In genomic region chr11:18121331-18121828, GRCh38 we compare ENCODE assay signal across 1 cellular context.
TF ChIP-seq lines count a peak whose summit lies in the region.

No MANE protein-coding gene starts in this region.

TF ChIP-seq in HepG2, 621 proteins besides CTCF, POLR2A, EP300 and RAD21 (continued from another document):
- TF ChIP-seq, protein P1, sequence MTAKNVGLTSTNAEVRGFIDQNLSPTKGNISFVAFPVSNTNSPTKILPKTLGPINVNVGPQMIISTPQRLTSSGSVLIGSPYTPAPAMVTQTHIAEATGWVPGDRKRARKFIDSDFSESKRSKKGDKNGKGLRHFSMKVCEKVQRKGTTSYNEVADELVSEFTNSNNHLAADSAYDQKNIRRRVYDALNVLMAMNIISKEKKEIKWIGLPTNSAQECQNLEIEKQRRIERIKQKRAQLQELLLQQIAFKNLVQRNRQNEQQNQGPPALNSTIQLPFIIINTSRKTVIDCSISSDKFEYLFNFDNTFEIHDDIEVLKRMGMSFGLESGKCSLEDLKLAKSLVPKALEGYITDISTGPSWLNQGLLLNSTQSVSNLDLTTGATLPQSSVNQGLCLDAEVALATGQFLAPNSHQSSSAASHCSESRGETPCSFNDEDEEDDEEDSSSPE (CRISPR knock-in tag; IDR thresholded peaks at IDR 0.05): peak; percentile 86
- TF ChIP-seq ZNF652 (CRISPR knock-in tag; IDR thresholded peaks at IDR 0.05; ENCODE audit: borderline replicate concordance, low read depth): peak; percentile 81
- TF ChIP-seq NFIC (IDR thresholded peaks at IDR 0.05; ENCODE audit: low read length): peak; percentile 17; the same call in 1 of the 2 replicates
- TF ChIP-seq, protein P2, sequence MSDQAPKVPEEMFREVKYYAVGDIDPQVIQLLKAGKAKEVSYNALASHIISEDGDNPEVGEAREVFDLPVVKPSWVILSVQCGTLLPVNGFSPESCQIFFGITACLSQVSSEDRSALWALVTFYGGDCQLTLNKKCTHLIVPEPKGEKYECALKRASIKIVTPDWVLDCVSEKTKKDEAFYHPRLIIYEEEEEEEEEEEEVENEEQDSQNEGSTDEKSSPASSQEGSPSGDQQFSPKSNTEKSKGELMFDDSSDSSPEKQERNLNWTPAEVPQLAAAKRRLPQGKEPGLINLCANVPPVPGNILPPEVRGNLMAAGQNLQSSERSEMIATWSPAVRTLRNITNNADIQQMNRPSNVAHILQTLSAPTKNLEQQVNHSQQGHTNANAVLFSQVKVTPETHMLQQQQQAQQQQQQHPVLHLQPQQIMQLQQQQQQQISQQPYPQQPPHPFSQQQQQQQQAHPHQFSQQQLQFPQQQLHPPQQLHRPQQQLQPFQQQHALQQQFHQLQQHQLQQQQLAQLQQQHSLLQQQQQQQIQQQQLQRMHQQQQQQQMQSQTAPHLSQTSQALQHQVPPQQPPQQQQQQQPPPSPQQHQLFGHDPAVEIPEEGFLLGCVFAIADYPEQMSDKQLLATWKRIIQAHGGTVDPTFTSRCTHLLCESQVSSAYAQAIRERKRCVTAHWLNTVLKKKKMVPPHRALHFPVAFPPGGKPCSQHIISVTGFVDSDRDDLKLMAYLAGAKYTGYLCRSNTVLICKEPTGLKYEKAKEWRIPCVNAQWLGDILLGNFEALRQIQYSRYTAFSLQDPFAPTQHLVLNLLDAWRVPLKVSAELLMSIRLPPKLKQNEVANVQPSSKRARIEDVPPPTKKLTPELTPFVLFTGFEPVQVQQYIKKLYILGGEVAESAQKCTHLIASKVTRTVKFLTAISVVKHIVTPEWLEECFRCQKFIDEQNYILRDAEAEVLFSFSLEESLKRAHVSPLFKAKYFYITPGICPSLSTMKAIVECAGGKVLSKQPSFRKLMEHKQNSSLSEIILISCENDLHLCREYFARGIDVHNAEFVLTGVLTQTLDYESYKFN (CRISPR knock-in tag; conservative IDR thresholded peaks at IDR 0.05): 0 out of 2 replicates have a peak, but pooled peaks have one; percentile 28
- TF ChIP-seq, protein P3, sequence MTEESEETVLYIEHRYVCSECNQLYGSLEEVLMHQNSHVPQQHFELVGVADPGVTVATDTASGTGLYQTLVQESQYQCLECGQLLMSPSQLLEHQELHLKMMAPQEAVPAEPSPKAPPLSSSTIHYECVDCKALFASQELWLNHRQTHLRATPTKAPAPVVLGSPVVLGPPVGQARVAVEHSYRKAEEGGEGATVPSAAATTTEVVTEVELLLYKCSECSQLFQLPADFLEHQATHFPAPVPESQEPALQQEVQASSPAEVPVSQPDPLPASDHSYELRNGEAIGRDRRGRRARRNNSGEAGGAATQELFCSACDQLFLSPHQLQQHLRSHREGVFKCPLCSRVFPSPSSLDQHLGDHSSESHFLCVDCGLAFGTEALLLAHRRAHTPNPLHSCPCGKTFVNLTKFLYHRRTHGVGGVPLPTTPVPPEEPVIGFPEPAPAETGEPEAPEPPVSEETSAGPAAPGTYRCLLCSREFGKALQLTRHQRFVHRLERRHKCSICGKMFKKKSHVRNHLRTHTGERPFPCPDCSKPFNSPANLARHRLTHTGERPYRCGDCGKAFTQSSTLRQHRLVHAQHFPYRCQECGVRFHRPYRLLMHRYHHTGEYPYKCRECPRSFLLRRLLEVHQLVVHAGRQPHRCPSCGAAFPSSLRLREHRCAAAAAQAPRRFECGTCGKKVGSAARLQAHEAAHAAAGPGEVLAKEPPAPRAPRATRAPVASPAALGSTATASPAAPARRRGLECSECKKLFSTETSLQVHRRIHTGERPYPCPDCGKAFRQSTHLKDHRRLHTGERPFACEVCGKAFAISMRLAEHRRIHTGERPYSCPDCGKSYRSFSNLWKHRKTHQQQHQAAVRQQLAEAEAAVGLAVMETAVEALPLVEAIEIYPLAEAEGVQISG (CRISPR knock-in tag; IDR thresholded peaks at IDR 0.05): 0 out of 2 replicates have a peak, but pooled peaks have one; percentile 25
- TF ChIP-seq FOXK2 (IDR thresholded peaks at IDR 0.05): peak; percentile 45; the same call in 1 of the 2 replicates
- 0 out of 2 replicates have a peak, but pooled peaks have one; percentile 60 for TF ChIP-seq ZNF740 (CRISPR knock-in tag; IDR thresholded peaks at IDR 0.05)
- TF ChIP-seq, protein P4, sequence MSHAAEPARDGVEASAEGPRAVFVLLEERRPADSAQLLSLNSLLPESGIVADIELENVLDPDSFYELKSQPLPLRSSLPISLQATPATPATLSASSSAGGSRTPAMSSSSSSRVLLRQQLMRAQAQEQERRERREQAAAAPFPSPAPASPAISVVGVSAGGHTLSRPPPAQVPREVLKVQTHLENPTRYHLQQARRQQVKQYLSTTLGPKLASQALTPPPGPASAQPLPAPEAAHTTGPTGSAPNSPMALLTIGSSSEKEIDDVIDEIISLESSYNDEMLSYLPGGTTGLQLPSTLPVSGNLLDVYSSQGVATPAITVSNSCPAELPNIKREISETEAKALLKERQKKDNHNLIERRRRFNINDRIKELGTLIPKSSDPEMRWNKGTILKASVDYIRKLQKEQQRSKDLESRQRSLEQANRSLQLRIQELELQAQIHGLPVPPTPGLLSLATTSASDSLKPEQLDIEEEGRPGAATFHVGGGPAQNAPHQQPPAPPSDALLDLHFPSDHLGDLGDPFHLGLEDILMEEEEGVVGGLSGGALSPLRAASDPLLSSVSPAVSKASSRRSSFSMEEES (CRISPR knock-in tag; IDR thresholded peaks at IDR 0.05): 0 out of 2 replicates have a peak, but pooled peaks have one; percentile 14
- peak; percentile 76; the same call in 1 of the 2 replicates for TF ChIP-seq TFDP1 (CRISPR knock-in tag; IDR thresholded peaks at IDR 0.05; ENCODE audit: borderline replicate concordance)
TF ChIP-seq in HepG2: peak in this region for 46; not testable (repeated sequence) for 575.
